ENCODE assay signal across 30 cellular contexts in the genomic region with DNA sequence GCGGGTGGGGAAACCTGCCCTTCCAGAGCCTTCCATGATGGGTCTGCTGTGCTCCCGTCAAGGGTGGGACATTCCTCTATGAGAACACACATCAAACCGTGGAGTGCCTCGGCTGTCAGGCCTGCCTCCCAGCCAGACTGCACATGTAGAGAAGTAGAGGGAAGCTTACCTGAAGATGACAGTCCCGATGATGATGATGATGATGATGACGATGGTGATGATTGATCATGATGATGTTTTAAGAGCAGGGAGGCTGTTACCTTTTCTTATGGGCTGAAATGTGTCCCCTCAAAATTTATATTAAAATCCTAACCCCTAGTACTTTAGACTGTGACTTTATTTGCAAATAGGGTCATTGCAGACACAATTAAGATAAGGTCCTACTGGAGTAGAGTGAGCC.
"Had no signal": no experiment of that assay in that cellular context is flagged by ENCODE, and none has a peak within 500 bp of the region (broad histone marks: within the 10 kb centered on the region; RNA-seq: fewer than 3 reads in every experiment).

No MANE protein-coding gene starts in this region.

- H3K27me3 Mint-ChIP-seq: naive thymus-derived CD4-positive, alpha-beta T cell; stimulated activated memory B cell treated with anti-CD40 and anti-IgM and Interleukin-4, amounts not matched to agents 10 μg/mL and 1 μg/mL and 100 μg/mL, for 72 hours; type B pancreatic cell had no signal

- H3K9me3 Mint-ChIP-seq: naive thymus-derived CD4-positive, alpha-beta T cell; nephron; stimulated activated memory B cell treated with anti-CD40 and anti-IgM and Interleukin-4, amounts not matched to agents 10 μg/mL and 1 μg/mL and 100 μg/mL, for 72 hours; type B pancreatic cell had no signal

- ATAC-seq: heart right ventricle; left cardiac atrium; left lung; naive thymus-derived CD4-positive, alpha-beta T cell; psoas muscle; right cardiac atrium; stimulated activated memory B cell treated with anti-CD40 and anti-IgM and Interleukin-4, amounts not matched to agents 10 μg/mL and 1 μg/mL and 100 μg/mL, for 72 hours; stimulated activated naive CD8-positive, alpha-beta T cell treated with anti-CD3 and anti-CD28 coated beads, Interleukin-15, Interleukin-2, amounts not matched to agents 100 U/mL and 50 U/mL, for 24 hours had no signal

- FAIRE-seq: endothelial cell of umbilical vein, islet of Langerhans had no signal

- H3K36me3 Mint-ChIP-seq: naive thymus-derived CD4-positive, alpha-beta T cell; stimulated activated memory B cell treated with anti-CD40 and anti-IgM and Interleukin-4, amounts not matched to agents 10 μg/mL and 1 μg/mL and 100 μg/mL, for 72 hours; type B pancreatic cell had no signal

- DNase-seq: dermis blood vessel endothelial cell; effector memory CD4-positive, alpha-beta T cell; esophagus squamous epithelium; foreskin melanocyte; glutamatergic neuron; heart right ventricle; hippocampal formation; left cardiac atrium; left lung; mesenchymal stem cell; midbrain; naive thymus-derived CD4-positive, alpha-beta T cell; nucleus accumbens; ovary; psoas muscle; right cardiac atrium; stimulated activated CD4-positive, alpha-beta T cell treated with anti-CD3 and anti-CD28 coated beads, Interleukin-4, amount 100 ng/mL, for 4 hours; stimulated activated naive CD8-positive, alpha-beta T cell treated with anti-CD3 and anti-CD28 coated beads, Interleukin-15, Interleukin-2, amounts not matched to agents 100 U/mL and 50 U/mL, for 24 hours; substantia nigra; testis; tibial artery; uterus had no signal

- H3K27ac Mint-ChIP-seq: stimulated activated memory B cell treated with anti-CD40 and anti-IgM and Interleukin-4, amounts not matched to agents 10 μg/mL and 1 μg/mL and 100 μg/mL, for 72 hours; type B pancreatic cell had no signal

- H3K4me1 ChIP-seq: psoas muscle, testis, tibial artery, uterus had no signal

- H3K27me3 ChIP-seq: esophagus squamous epithelium, heart right ventricle, left lung, ovary, spleen, testis, tibial artery, uterus had no signal

- H3K4me3 Mint-ChIP-seq: naive thymus-derived CD4-positive, alpha-beta T cell; nephron; stimulated activated memory B cell treated with anti-CD40 and anti-IgM and Interleukin-4, amounts not matched to agents 10 μg/mL and 1 μg/mL and 100 μg/mL, for 72 hours; type B pancreatic cell had no signal

- H3K9me3 ChIP-seq: esophagus squamous epithelium, heart right ventricle, left lung, ovary, psoas muscle, spleen, testis, tibial artery, uterus had no signal

- H3K27ac ChIP-seq: coronary artery, esophagus squamous epithelium, heart right ventricle, left lung, ovary, psoas muscle, skin epidermis, spleen, testis, tibial artery, uterus had no signal
